In the genomic region with DNA sequence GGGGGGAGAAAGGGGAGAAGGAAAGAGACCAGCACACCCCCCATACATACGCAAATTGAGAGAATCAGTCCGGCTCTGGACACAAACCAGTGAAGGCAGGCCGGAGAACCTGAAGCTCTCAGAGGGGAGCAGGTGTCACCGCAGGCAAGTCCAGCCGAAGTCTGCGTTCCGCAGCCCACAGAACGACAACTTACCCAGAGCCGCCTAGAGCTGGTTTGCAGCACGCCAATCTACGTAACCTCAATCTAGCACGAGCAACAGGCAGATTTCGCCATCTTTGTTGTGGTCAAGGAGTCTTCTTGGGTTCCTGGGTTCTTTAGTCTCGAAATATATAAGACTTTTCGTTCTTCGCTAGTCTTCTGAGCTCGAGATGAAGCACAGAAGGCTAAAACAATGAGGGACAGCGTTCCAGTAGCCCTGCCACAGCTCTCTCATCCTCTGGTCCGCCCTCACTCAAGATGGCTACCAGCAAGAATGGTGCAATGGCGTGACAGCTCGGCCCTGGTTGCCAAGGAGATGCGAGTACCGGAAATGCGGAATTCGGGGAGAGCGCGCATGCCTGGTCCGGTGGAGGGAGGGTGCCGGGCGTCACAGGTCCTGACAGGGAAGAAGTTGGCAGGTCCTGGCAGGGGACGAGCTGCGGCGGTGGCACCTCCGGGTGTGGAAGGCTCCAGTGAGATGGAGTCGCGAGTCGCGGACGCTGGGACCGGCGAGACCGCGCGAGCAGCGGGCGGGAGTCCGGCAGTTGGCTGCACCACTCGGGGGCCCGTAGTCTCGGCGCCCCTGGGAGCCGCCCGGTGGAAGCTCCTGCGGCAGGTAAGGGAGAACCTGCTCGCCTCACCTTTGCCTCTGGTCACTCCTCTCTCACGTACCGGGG, we compare ENCODE assay signal across 8 cellular contexts. TPM values are rescaled to one million over a fixed set of nuclear protein-coding genes. Genes with fewer than 3 reads are reported as not detected.
A peak's percentile ranks its signal among the peaks of the same experiment; 100 is the strongest.
DNase-seq lines count a peak whose midpoint lies in the region; ATAC-seq and TF ChIP-seq lines count a peak whose summit lies in the region.

Gene CAMKMT (plus strand): TSS at position 618 of the 877 bp plus-strand sequence.
Gene PREPL (minus strand): TSS at position 165 of the 877 bp plus-strand sequence. CDS start 15,152 bp downstream, outside the sequence.

- no peaks in the 10 kb centered on the region for H3K9me3 Mint-ChIP-seq in T-helper 1 cell treated with Interleukin-12 subunit alpha and Interleukin-12 subunit beta and Interleukin-4 antibody, amounts not matched to agents 30 μg/mL and 1 μg/mL, for 36 hours
- H3K9me3 Mint-ChIP-seq in progenitor cell of endocrine pancreas (ENCODE audit: low read depth), result no peaks in the 10 kb centered on the region

- no peak for TF ChIP-seq CTCF in GM13977 (IDR thresholded peaks at IDR 0.05; ENCODE audit: extremely low read depth, insufficient read depth, missing control alignments)
- no peak for TF ChIP-seq CTCF in left ventricle myocardium inferior (IDR thresholded peaks at IDR 0.05; ENCODE audit: borderline replicate concordance)
- no peak for TF ChIP-seq CTCF in progenitor cell of endocrine pancreas (IDR thresholded peaks at IDR 0.05; ENCODE audit: unreplicated experiment)

- peak; percentile 94 for DNase-seq in GM13977 (ENCODE audit: low spot score)
- DNase-seq in NCI-H1694 (lab: John Stamatoyannopoulos, UW), result peak; percentile 94
- peak; percentile 99 for DNase-seq in amniotic stem cell (lab: John Stamatoyannopoulos, UW)
- peak; percentile 98 for DNase-seq in left ventricle myocardium inferior
- DNase-seq in progenitor cell of endocrine pancreas (ENCODE audit: low spot score, unreplicated experiment), result peak; percentile 93
- DNase-seq in ureter (ENCODE audit: low spot score), result peak; percentile 99

- intact Hi-C loops in left ventricle myocardium inferior (cut with micrococcal nuclease), result no loop called here

- H3K36me3 Mint-ChIP-seq in T-helper 1 cell treated with Interleukin-12 subunit alpha and Interleukin-12 subunit beta and Interleukin-4 antibody, amounts not matched to agents 30 μg/mL and 1 μg/mL, for 36 hours (ENCODE audit: low read depth), result peaks cover 6% of the 10 kb centered on the region
- H3K36me3 Mint-ChIP-seq in progenitor cell of endocrine pancreas (ENCODE audit: insufficient read depth), result no peaks in the 10 kb centered on the region

- H3K4me1 ChIP-seq in left ventricle myocardium inferior, result peaks cover 62% of the 10 kb centered on the region

- no peaks in the 10 kb centered on the region for H3K27me3 Mint-ChIP-seq in T-helper 1 cell treated with Interleukin-12 subunit alpha and Interleukin-12 subunit beta and Interleukin-4 antibody, amounts not matched to agents 30 μg/mL and 1 μg/mL, for 36 hours (ENCODE audit: low read depth)
- no peaks in the 10 kb centered on the region for H3K27me3 Mint-ChIP-seq in progenitor cell of endocrine pancreas

- peak within 1 kb of the TSS; percentile 97 for H3K27ac ChIP-seq in left ventricle myocardium inferior (replicated peaks)

- peak; percentile 76 for ATAC-seq in HG02884 (IDR thresholded peaks at IDR 0.05; ENCODE audit: unreplicated experiment)

- in situ Hi-C loops in GM13977 (cut with MboI; ENCODE audit: low pct_unique_long_range_greater_than_20kb, low sequenced_read_pairs, unreplicated experiment), result no loop called here

- H3K4me3 Mint-ChIP-seq in T-helper 1 cell treated with Interleukin-12 subunit alpha and Interleukin-12 subunit beta and Interleukin-4 antibody, amounts not matched to agents 30 μg/mL and 1 μg/mL, for 36 hours, result peak within 1 kb of the TSS; percentile 99
- peak within 1 kb of the TSS; percentile 98 for H3K4me3 Mint-ChIP-seq in progenitor cell of endocrine pancreas (ENCODE audit: low read depth)

- peak within 1 kb of the TSS; percentile 92 for H3K4me3 ChIP-seq in left ventricle myocardium inferior

- H3K27ac Mint-ChIP-seq in T-helper 1 cell treated with Interleukin-12 subunit alpha and Interleukin-12 subunit beta and Interleukin-4 antibody, amounts not matched to agents 30 μg/mL and 1 μg/mL, for 36 hours, result peak within 1 kb of the TSS; percentile 100
- peak within 1 kb of the TSS; percentile 100 for H3K27ac Mint-ChIP-seq in progenitor cell of endocrine pancreas

- no peaks in the 10 kb centered on the region for H3K9me3 ChIP-seq in left ventricle myocardium inferior (replicated peaks)

- H3K27me3 ChIP-seq in left ventricle myocardium inferior (ENCODE audit: low read depth), result no peaks in the 10 kb centered on the region

- peaks cover 35% of the 10 kb centered on the region for H3K4me1 Mint-ChIP-seq in T-helper 1 cell treated with Interleukin-12 subunit alpha and Interleukin-12 subunit beta and Interleukin-4 antibody, amounts not matched to agents 30 μg/mL and 1 μg/mL, for 36 hours (ENCODE audit: low read depth)
- peaks cover 11% of the 10 kb centered on the region for H3K4me1 Mint-ChIP-seq in progenitor cell of endocrine pancreas (ENCODE audit: low read depth)

- no peaks in the 10 kb centered on the region for H3K36me3 ChIP-seq in left ventricle myocardium inferior

RNA-seq across cellular contexts. Expression of gene CAMKMT, which starts in this region (rescaled TPM):
- total RNA-seq in left ventricle myocardium inferior (4.8 TPM), progenitor cell of endocrine pancreas (20.3 and 24.1 TPM in 2 replicates), ureter (23.6 TPM)

RNA-seq across cellular contexts. Expression of gene PREPL, which starts in this region (rescaled TPM):
- 86.1 TPM for total RNA-seq in left ventricle myocardium inferior
- 42.6 and 45.6 TPM in 2 replicates for total RNA-seq in progenitor cell of endocrine pancreas
- total RNA-seq in ureter, result 72.2 TPM

Comparison
In these comparisons a context has a peak if more than half of its experiments do, and no peak if none do; other contexts are left out.
1. Peak in every context shown above with its lines: DNase-seq, ATAC-seq, H3K4me3 ChIP-seq and H3K27ac ChIP-seq.